ENCODE assay signal across 16 cellular contexts in the genomic region with DNA sequence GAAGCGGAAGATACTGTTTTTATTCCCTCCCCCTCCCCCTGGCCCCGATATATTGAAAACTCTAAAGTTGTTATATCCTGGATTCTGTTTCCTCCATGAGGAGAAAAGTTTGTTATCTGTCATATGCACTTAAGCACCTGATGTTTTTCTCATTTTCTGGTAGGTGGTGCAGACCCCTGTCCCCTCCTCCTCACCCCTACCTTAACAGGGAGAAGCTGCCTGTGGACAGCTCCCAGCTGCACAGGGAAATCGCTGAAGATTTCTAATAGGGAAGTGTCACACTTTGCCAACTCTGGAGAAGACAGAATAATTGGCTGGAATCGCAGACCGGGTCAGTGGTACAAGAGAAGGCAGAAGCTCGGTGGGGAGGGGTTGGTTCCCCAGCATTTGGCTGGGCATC. TPM values are rescaled to one million over a fixed set of nuclear protein-coding genes. Genes with fewer than 3 reads are reported as not detected.
DNase-seq lines count a peak whose midpoint lies in the region; ATAC-seq, FAIRE-seq and TF ChIP-seq lines count a peak whose summit lies in the region.
"Had no signal": no experiment of that assay in that cellular context is flagged by ENCODE, and none has a peak within 500 bp of the region (broad histone marks: within the 10 kb centered on the region; RNA-seq: fewer than 3 reads in every experiment).

No MANE protein-coding gene starts in this region.

- CTCF ChIA-PET in HepG2 (lab: Yijun Ruan, JAX; ENCODE audit: low intra/inter-chr PET ratio, low total read pairs), result no interaction called here

- intact Hi-C loops in Right ventricle myocardium superior (cut with DNase I) (no loop called here), cardiac septum (cut with DNase I) (no loop called here), HepG2 (cut with micrococcal nuclease; ENCODE audit: unreplicated experiment) (no loop called here)

- no peaks in the 10 kb centered on the region for H3K9me3 ChIP-seq in HepG2 (ENCODE audit: low read length)
- H3K9me3 ChIP-seq: MG63, psoas muscle, uterus had no signal

- in situ Hi-C loops in HepG2 (cut with HindIII; ENCODE audit: extremely low pct_ligation_motif_present, low pct_unique_long_range_greater_than_20kb), result no loop called here

- no peak overlapping the region for H3K4me2 ChIP-seq in HepG2 (ENCODE audit: low read depth, low read length)

- TF ChIP-seq EP300 in HepG2 (IDR thresholded peaks at IDR 0.05; ENCODE audit: low read depth in 2 of 2, low read length in 2 of 2) (no peak), HepG2 (CRISPR knock-in tag; IDR thresholded peaks at IDR 0.05; ENCODE audit: borderline replicate concordance) (no peak)

- TF ChIP-seq CTCF in HL-60 (IDR thresholded peaks at IDR 0.05; ENCODE audit: insufficient read depth, low read length), result no peak
- no peak for TF ChIP-seq CTCF in HepG2 (CRISPR knock-in tag; IDR thresholded peaks at IDR 0.05)

- no peaks in the 10 kb centered on the region for H3K36me3 ChIP-seq in HepG2 (replicated peaks in 1 of 2; ENCODE audit: control insufficient read depth in 1 of 2, insufficient read depth in 2 of 2, low read length in 2 of 2)
- H3K36me3 ChIP-seq: MG63, uterus had no signal

- WGBS in HepG2 (ENCODE audit: low lambda C conversion rate), result 87% methylated on average over 6 of the region's 6 CpGs

- TF ChIP-seq POLR2A in HepG2 (IDR thresholded peaks at IDR 0.05; ENCODE audit: insufficient read depth in 1 of 2, low read depth in 2 of 2, low read length in 2 of 2), result no peak

- no TSS peak for BruUV-seq in HepG2 (replicated peaks; lab: Mats Ljungman, UMichigan)

- POLR2A ChIA-PET in HepG2 (lab: Yijun Ruan, JAX), result interaction anchor here (1.2 to 9.1 kb wide), 5 partner anchors 12 to 46 kb away, joined by 4 to 336 read pairs (median 9); a partner anchor contains a TSS

- H3K4me3 ChIP-seq in HL-60 (replicated peaks; ENCODE audit: insufficient read depth, low read length) (no peak overlapping the region), HepG2 (replicated peaks in 1 of 3; ENCODE audit: insufficient read depth in 1 of 3, low read depth in 2 of 3, low read length in 3 of 3) (no peak overlapping the region)
- H3K4me3 ChIP-seq: GM23248, MG63, psoas muscle, uterus had no signal

- H4K20me1 ChIP-seq in HepG2 (ENCODE audit: insufficient read depth, low read length), result no peaks in the 10 kb centered on the region

- no peak overlapping the region for H3K9ac ChIP-seq in HepG2 (ENCODE audit: insufficient read depth, low read depth, low read length)
- H3K9ac ChIP-seq: GM23248 had no signal

- peaks cover 83% of the 10 kb centered on the region for H3K4me1 ChIP-seq in HepG2 (ENCODE audit: insufficient read depth, low read length)
- H3K4me1 ChIP-seq: uterus had no signal

- no peak for FAIRE-seq in HepG2 (lab: Jason Lieb, UNC)

- ATAC-seq in Right ventricle myocardium superior (ENCODE audit: poor library complexity), result no peak
- no peak for ATAC-seq in HepG2
- ATAC-seq: psoas muscle had no signal

- no peaks in the 10 kb centered on the region for H3K79me2 ChIP-seq in HepG2 (ENCODE audit: insufficient read depth, low read length)

- TF ChIP-seq RAD21 in HepG2 (CRISPR knock-in tag; IDR thresholded peaks at IDR 0.05), result no peak

- no peak overlapping the region for H2AFZ ChIP-seq in HepG2 (ENCODE audit: low read length)
- H2AFZ ChIP-seq: GM23248 had no signal

- DNase-seq in Right ventricle myocardium superior, result peak; percentile 15
- no peak for DNase-seq in cardiac septum (ENCODE audit: low spot score)
- DNase-seq in HL-60 (ENCODE audit: low read depth in 1 of 2, low spot score in 1 of 2), result no peak
- no peak for DNase-seq in HepG2 (ENCODE audit: low spot score)
- DNase-seq in NCI-H524 (lab: John Stamatoyannopoulos, UW), result no peak
- no peak for DNase-seq in SKM-1 (lab: John Stamatoyannopoulos, UW; ENCODE audit: unreplicated experiment)
- no peak for DNase-seq in NCI-H2029 (lab: John Stamatoyannopoulos, UW)
- DNase-seq: glutamatergic neuron; GM23248; MG63; NCI-H2107; psoas muscle; SHP77 treated with DMSO at 0.1 percent for 48 hours; stimulated activated CD8-positive, alpha-beta memory T cell treated with anti-CD3 and anti-CD28 coated beads, Interleukin-4, amount 100 ng/mL, for 48 hours; SW 1271; uterus had no signal

- no peaks in the 10 kb centered on the region for H3K27me3 ChIP-seq in HL-60 (ENCODE audit: insufficient read depth, poor library complexity, severe bottlenecking)
- H3K27me3 ChIP-seq in HepG2 (ENCODE audit: control insufficient read depth in 1 of 2, insufficient read depth in 2 of 2, low read length in 2 of 2), result no peaks in the 10 kb centered on the region
- H3K27me3 ChIP-seq: MG63, uterus had no signal

- H3K27ac ChIP-seq in HL-60 (replicated peaks) (peak overlapping the region; percentile 75), HepG2 (ENCODE audit: extremely low read length, insufficient read depth, low read length) (no peak overlapping the region)
- H3K27ac ChIP-seq: GM23248, psoas muscle, uterus had no signal

TF ChIP-seq in HepG2, 621 proteins besides CTCF, POLR2A, EP300 and RAD21:
- peak; percentile 63; the same call in 1 of the 2 replicates for TF ChIP-seq ZSCAN25 (CRISPR knock-in tag; IDR thresholded peaks at IDR 0.05)
- TF ChIP-seq, protein P1, sequence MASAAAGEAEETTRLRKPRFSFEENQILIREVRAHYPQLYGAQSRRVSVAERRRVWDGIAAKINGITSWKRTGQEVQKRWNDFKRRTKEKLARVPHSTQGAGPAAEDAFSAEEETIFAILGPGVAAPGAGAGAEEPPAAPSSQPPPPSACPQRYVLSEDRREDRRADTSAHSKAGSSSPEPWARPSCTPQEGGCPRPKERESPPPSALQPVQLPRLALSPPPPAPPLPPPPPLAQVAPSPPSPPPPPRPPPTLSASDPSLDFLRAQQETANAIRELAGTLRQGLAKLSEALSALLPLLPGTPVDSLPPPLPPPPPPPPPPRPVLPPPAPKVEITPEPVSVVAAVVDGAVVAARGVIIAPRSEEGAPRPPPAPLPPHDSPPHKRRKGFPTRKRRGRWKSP (CRISPR knock-in tag; IDR thresholded peaks at IDR 0.05), result no peak

RNA-seq across cellular contexts. Expression of a gene that starts 45.3 kb away (rescaled TPM):
- total RNA-seq in Right ventricle myocardium superior (83.8 TPM), cardiac septum (71.1 TPM), HepG2 (2016; rRNA removed; fragmentation: Illumina TruSeq; extraction: Trizol) (19.4 and 21.9 TPM in 2 replicates)
- 4.8 and 6.1 TPM in 2 replicates for total RNA-seq in HepG2 (2016; cell fraction: cytosol; rRNA removed; fragmentation: Illumina TruSeq; extraction: Trizol; ENCODE audit: low read depth)
- total RNA-seq in HepG2 (2016; cell fraction: insoluble cytoplasmic fraction; rRNA removed; fragmentation: Illumina TruSeq; extraction: Trizol), result 15.4 and 18.3 TPM in 2 replicates
- 17.3 and 20.5 TPM in 2 replicates for total RNA-seq in HepG2 (2016; cell fraction: membrane; rRNA removed; fragmentation: Illumina TruSeq; extraction: Trizol)
- 32.5 and 39.5 TPM in 2 replicates for total RNA-seq in HepG2 (2016; cell fraction: nucleus; rRNA removed; fragmentation: Illumina TruSeq; extraction: Trizol)
- 52.5 and 57.7 TPM in 2 replicates for polyA plus RNA-seq in HepG2 (2011; rRNA removed)
- polyA plus RNA-seq in HepG2 (2011; cell fraction: cytosol; rRNA removed), result 34.6 and 53.8 TPM in 2 replicates
- 22.7 and 27.8 TPM in 2 replicates for polyA plus RNA-seq in HepG2 (2011; cell fraction: nucleus; rRNA removed)
- 77.1 and 86.3 TPM in 2 replicates for polyA plus RNA-seq in HepG2 (2012)
- polyA plus RNA-seq in HepG2 (2016; cell fraction: cytosol; fragmentation: Illumina TruSeq; extraction: Trizol; ENCODE audit: low read depth), result 11.4 and 11.5 TPM in 2 replicates
- polyA plus RNA-seq in HepG2 (2016; cell fraction: insoluble cytoplasmic fraction; fragmentation: Illumina TruSeq; extraction: Trizol; ENCODE audit: low read depth), result 38.0 and 41.3 TPM in 2 replicates
- polyA plus RNA-seq in HepG2 (2016; cell fraction: membrane; fragmentation: Illumina TruSeq; extraction: Trizol; ENCODE audit: low read depth), result 23.3 and 26.8 TPM in 2 replicates
- 96.0 and 102 TPM in 2 replicates for polyA plus RNA-seq in HepG2 (2016; cell fraction: nucleus; fragmentation: Illumina TruSeq; extraction: Trizol; ENCODE audit: insufficient read depth, low read depth)
- polyA minus RNA-seq in HepG2 (2011; rRNA and poly(A)+ RNA removed; ENCODE audit: low replicate concordance), result 82.9 and 106 TPM in 2 replicates
- polyA minus RNA-seq in HepG2 (2011; cell fraction: cytosol; rRNA and poly(A)+ RNA removed), result 53.5 and 57.1 TPM in 2 replicates
- 28.7 and 29.6 TPM in 2 replicates for polyA minus RNA-seq in HepG2 (2011; cell fraction: nucleus; rRNA and poly(A)+ RNA removed)
